10 cellular contexts compared by ENCODE assay signal in the genomic region with DNA sequence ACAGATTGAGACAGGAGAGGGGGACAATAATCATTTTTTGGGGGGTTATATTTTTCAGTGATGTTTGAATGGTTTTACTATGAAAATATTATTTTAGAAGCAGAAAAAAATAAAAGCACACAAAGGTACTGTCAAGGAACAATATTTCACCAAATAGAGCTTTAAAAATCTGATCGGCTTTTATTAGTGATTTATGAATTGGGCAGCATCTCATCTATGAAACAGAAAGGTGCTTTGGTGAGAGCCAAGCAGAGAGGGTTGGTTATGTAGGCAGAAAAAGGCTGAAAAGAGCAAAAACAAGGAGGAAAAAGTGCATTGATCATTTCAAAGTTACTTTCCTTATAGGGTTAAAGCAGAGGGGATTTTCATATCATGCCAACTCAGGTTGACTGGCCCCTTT. TPM values are rescaled to one million over a fixed set of nuclear protein-coding genes. Genes with fewer than 3 reads are reported as not detected.
"Had no signal": no experiment of that assay in that cellular context is flagged by ENCODE, and none has a peak within 500 bp of the region (broad histone marks: within the 10 kb centered on the region; RNA-seq: fewer than 3 reads in every experiment).

No MANE protein-coding gene starts in this region.

- H3K27ac Mint-ChIP-seq: H9, IgD-negative memory B cell had no signal

- H3K9ac ChIP-seq: GM23248, KMS-11 had no signal

- H3K27me3 Mint-ChIP-seq: IgD-negative memory B cell had no signal

- H2AFZ ChIP-seq: GM23248 had no signal

- H3K9me3 Mint-ChIP-seq: H9 had no signal

- H3K27ac ChIP-seq: GM23248, KMS-11 had no signal

- H3K4me3 Mint-ChIP-seq: H9, IgD-negative memory B cell had no signal

- H3K4me2 ChIP-seq: KMS-11 had no signal

- FAIRE-seq: H1, H54, HepG2 had no signal

- H3K4me3 ChIP-seq: GM23248 had no signal

- DNase-seq: GM23248, H9, HCEC 1CT, KBM-7 had no signal

- ATAC-seq: HepG2 had no signal

RNA-seq across cellular contexts. Expression of gene CPA2, which starts 26.4 kb away (rescaled TPM):
- total RNA-seq: GM23248, H1, H9, HepG2, HT-29 had no signal
- polyA plus RNA-seq: GM23248, HepG2, IgD-negative memory B cell had no signal

RNA-seq across cellular contexts. Expression of gene SSMEM1, which starts 32.6 kb away (rescaled TPM):
- total RNA-seq: GM23248, H1, H9, HepG2, HT-29 had no signal
- polyA plus RNA-seq: GM23248, H1, HepG2, IgD-negative memory B cell had no signal

RNA-seq across cellular contexts. Expression of gene CPA4, which starts 52.7 kb away (rescaled TPM):
- total RNA-seq: H1, H9, HT-29 had no signal
- polyA plus RNA-seq: IgD-negative memory B cell had no signal
